27 cellular contexts compared by ENCODE assay signal in genomic region chr12:38116968-38117367, GRCh38.
"Had no signal": no experiment of that assay in that cellular context is flagged by ENCODE, and none has a peak within 500 bp of the region (broad histone marks: within the 10 kb centered on the region; RNA-seq: fewer than 3 reads in every experiment).

No MANE protein-coding gene starts in this region.

- H3K9ac ChIP-seq: neural progenitor cell had no signal

- ATAC-seq: heart right ventricle; left colon; left lung; lower lobe of right lung; naive thymus-derived CD8-positive, alpha-beta T cell; right cardiac atrium; sciatic nerve; stimulated activated naive B cell treated with anti-CD40 and anti-IgM and Interleukin-4, amounts not matched to agents 10 μg/mL and 1 μg/mL and 100 μg/mL, for 72 hours; stimulated activated naive CD8-positive, alpha-beta T cell treated with anti-CD3 and anti-CD28 coated beads, Interleukin-15, Interleukin-2, amounts not matched to agents 100 U/mL and 50 U/mL, for 24 hours had no signal

- H3K4me1 ChIP-seq: heart right ventricle, left lung, lower lobe of right lung, neural progenitor cell, stomach, testis, thyroid gland, vagina had no signal

- DNase-seq: heart right ventricle; islet precursor cell; kidney glomerular epithelial cell; left colon; left lung; lower lobe of right lung; mammary epithelial cell; mesenchymal stem cell; naive thymus-derived CD8-positive, alpha-beta T cell; ovary; retina; right cardiac atrium; stimulated activated CD4-positive, alpha-beta T cell treated with anti-CD3 and anti-CD28 coated beads, Interleukin-12 subunit alpha, Interleukin-12 subunit beta, amount 100 ng/mL, for 4 hours; stimulated activated CD4-positive, alpha-beta T cell treated with anti-CD3 and anti-CD28 coated beads, Interleukin-15, amount 100 ng/mL, for 24 hours; stimulated activated CD4-positive, alpha-beta T cell treated with anti-CD3 and anti-CD28 coated beads, Interleukin-2, amount 100 ng/mL, for 24 hours; stimulated activated CD4-positive, alpha-beta T cell treated with anti-CD3 and anti-CD28 coated beads, Interleukin-4, amount 100 ng/mL, for 1 hour; stimulated activated naive B cell treated with anti-CD40 and anti-IgM and Interleukin-4, amounts not matched to agents 10 μg/mL and 1 μg/mL and 100 μg/mL, for 72 hours; stimulated activated naive CD8-positive, alpha-beta T cell treated with anti-CD3 and anti-CD28 coated beads, Interleukin-15, Interleukin-2, amounts not matched to agents 100 U/mL and 50 U/mL, for 24 hours; stomach; testis; thyroid gland had no signal

- H3K79me2 ChIP-seq: hepatocyte had no signal

- H3K36me3 ChIP-seq: heart right ventricle, left lung, lower lobe of right lung, neural progenitor cell, neutrophil, ovary, stomach, thyroid gland, vagina had no signal

- H3K4me2 ChIP-seq: hepatocyte, neural progenitor cell had no signal

- H3K27me3 ChIP-seq: heart right ventricle, hepatocyte, left lung, neural progenitor cell, neutrophil, ovary, stomach, testis, thyroid gland, vagina had no signal

- H3K27ac ChIP-seq: heart right ventricle, hepatocyte, left lung, lower lobe of right lung, neural progenitor cell, neutrophil, ovary, skin epidermis, stomach, testis, thyroid gland, vagina had no signal

- H3K9me3 ChIP-seq: lower lobe of right lung, neutrophil, ovary, stomach, testis, thyroid gland, vagina had no signal

- H2AFZ ChIP-seq: hepatocyte, neural progenitor cell had no signal

- H3K4me3 ChIP-seq: heart right ventricle, hepatocyte, left lung, lower lobe of right lung, neural progenitor cell, ovary, skin epidermis, stomach, testis, thyroid gland, vagina had no signal
